ENCODE assay signal across 26 cellular contexts in the genomic region with DNA sequence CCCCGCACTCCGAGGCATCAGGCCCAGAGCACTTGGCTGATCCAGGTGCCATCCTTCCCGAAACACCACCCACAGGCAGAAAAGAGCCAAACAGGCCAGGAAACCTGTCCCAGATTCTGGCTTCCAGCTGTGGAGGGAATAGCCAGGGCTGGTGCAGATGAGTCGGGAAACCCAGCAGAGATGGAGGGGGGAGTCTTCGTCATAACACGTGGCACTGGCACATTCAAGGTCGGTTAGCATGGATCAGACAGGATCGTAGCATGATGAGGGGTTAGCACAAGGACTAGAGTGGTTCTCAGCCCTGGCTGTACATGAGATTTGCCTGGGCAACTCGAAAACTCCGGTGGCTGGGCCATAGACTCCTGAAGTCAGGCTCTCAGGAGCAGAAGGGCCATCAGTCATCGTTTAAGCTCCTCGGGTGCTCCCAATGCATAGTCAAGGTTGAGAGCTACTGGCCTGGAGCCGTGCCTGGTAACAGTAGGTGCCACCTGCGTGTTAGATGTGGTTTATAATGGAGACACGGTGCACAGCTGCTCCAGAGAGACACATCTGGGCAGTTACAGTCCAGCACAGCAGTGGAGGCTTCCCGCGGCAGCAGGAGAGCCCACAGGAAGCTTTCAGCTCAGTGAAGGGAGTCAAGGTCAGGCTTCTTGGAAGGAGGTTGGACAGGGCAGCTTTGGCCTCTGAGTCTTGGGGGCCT. TPM values are rescaled to one million over a fixed set of nuclear protein-coding genes. Genes with fewer than 3 reads are reported as not detected.
DNase-seq lines count a peak whose midpoint lies in the region; ATAC-seq and TF ChIP-seq lines count a peak whose summit lies in the region.
"Had no signal": no experiment of that assay in that cellular context is flagged by ENCODE, and none has a peak within 500 bp of the region (broad histone marks: within the 10 kb centered on the region; RNA-seq: fewer than 3 reads in every experiment).

No MANE protein-coding gene starts in this region.

- TF ChIP-seq POLR2A in gastroesophageal sphincter (IDR thresholded peaks at IDR 0.05), result no peak

- no peak overlapping the region for H3K4me2 ChIP-seq in DND-41 (ENCODE audit: insufficient read depth, low read length)
- H3K4me2 ChIP-seq: smooth muscle cell had no signal

- H3K36me3 ChIP-seq in DND-41 (ENCODE audit: insufficient read depth, low read length) (peaks cover 98% of the 10 kb centered on the region), gastroesophageal sphincter (peaks cover 0 to 90% of the 10 kb centered on the region in 2 donors)

- peaks cover 81% of the 10 kb centered on the region for H4K20me1 ChIP-seq in DND-41 (ENCODE audit: insufficient read depth, low read length)

- H3K9ac ChIP-seq in DND-41 (ENCODE audit: low read depth, low read length), result no peak overlapping the region

- no peaks in the 10 kb centered on the region for H3K36me3 Mint-ChIP-seq in activated naive CD8-positive, alpha-beta T cell
- H3K36me3 Mint-ChIP-seq in activated naive CD8-positive, alpha-beta T cell treated with anti-CD3 and anti-CD28 coated beads, Interleukin-2, amount 50 U/mL, for 24 hours (ENCODE audit: low read depth), result peaks cover 11% of the 10 kb centered on the region
- peaks cover 19% of the 10 kb centered on the region for H3K36me3 Mint-ChIP-seq in activated naive CD8-positive, alpha-beta T cell treated with anti-CD3 and anti-CD28 coated beads, Interleukin-2, amount 10 ng/mL, durations not matched to agents 7 days and 5 days
- H3K36me3 Mint-ChIP-seq in stimulated activated effector memory CD8-positive, alpha-beta T cell treated with anti-CD3 and anti-CD28 coated beads, Interleukin-12 subunit alpha, Interleukin-12 subunit beta, amount 100 ng/mL, for 72 hours, result peaks cover 70% of the 10 kb centered on the region

- H3K4me1 Mint-ChIP-seq in activated naive CD8-positive, alpha-beta T cell (ENCODE audit: low read depth), result peaks cover 10% of the 10 kb centered on the region
- H3K4me1 Mint-ChIP-seq in activated naive CD8-positive, alpha-beta T cell treated with anti-CD3 and anti-CD28 coated beads, Interleukin-2, amount 50 U/mL, for 24 hours, result peaks cover 5% of the 10 kb centered on the region
- H3K4me1 Mint-ChIP-seq in activated naive CD8-positive, alpha-beta T cell treated with anti-CD3 and anti-CD28 coated beads, Interleukin-2, amount 10 ng/mL, durations not matched to agents 7 days and 5 days, result peaks cover 14% of the 10 kb centered on the region
- H3K4me1 Mint-ChIP-seq in stimulated activated effector memory CD8-positive, alpha-beta T cell treated with anti-CD3 and anti-CD28 coated beads, Interleukin-12 subunit alpha, Interleukin-12 subunit beta, amount 100 ng/mL, for 72 hours, result peaks cover 25% of the 10 kb centered on the region

- peak overlapping the region; percentile 43 for H3K27ac Mint-ChIP-seq in activated naive CD8-positive, alpha-beta T cell
- no peak overlapping the region for H3K27ac Mint-ChIP-seq in activated naive CD8-positive, alpha-beta T cell treated with anti-CD3 and anti-CD28 coated beads, Interleukin-2, amount 50 U/mL, for 24 hours
- peak overlapping the region; percentile 52 for H3K27ac Mint-ChIP-seq in activated naive CD8-positive, alpha-beta T cell treated with anti-CD3 and anti-CD28 coated beads, Interleukin-2, amount 10 ng/mL, durations not matched to agents 7 days and 5 days
- H3K27ac Mint-ChIP-seq in stimulated activated effector memory CD8-positive, alpha-beta T cell treated with anti-CD3 and anti-CD28 coated beads, Interleukin-12 subunit alpha, Interleukin-12 subunit beta, amount 100 ng/mL, for 72 hours, result peak overlapping the region; percentile 79
- H3K27ac Mint-ChIP-seq: memory B cell had no signal

- H3K9me3 ChIP-seq in DND-41 (ENCODE audit: insufficient read depth, low read length, severe bottlenecking) (no peaks in the 10 kb centered on the region), gastroesophageal sphincter (no peaks in the 10 kb centered on the region)
- H3K9me3 ChIP-seq: gastrocnemius medialis had no signal

- H2AFZ ChIP-seq in DND-41 (ENCODE audit: low read depth, low read length), result no peak overlapping the region

- no peak for ATAC-seq in activated naive CD8-positive, alpha-beta T cell treated with anti-CD3 and anti-CD28 coated beads, Interleukin-2, amount 50 U/mL, for 24 hours
- ATAC-seq in DND-41 (ENCODE audit: insufficient read depth, low read depth) (peak; percentile 71), HG03095 (IDR thresholded peaks at IDR 0.05; ENCODE audit: unreplicated experiment) (no peak), GM21529 (IDR thresholded peaks at IDR 0.05; ENCODE audit: unreplicated experiment) (no peak), gastroesophageal sphincter (no peak)
- no peak for ATAC-seq in activated naive CD8-positive, alpha-beta T cell treated with anti-CD3 and anti-CD28 coated beads, Interleukin-2, amount 10 ng/mL, durations not matched to agents 7 days and 5 days (ENCODE audit: low read depth)
- no peak for ATAC-seq in stimulated activated effector memory CD8-positive, alpha-beta T cell treated with anti-CD3 and anti-CD28 coated beads, Interleukin-12 subunit alpha, Interleukin-12 subunit beta, amount 100 ng/mL, for 72 hours
- ATAC-seq: gastrocnemius medialis had no signal

- H3K4me1 ChIP-seq in DND-41 (ENCODE audit: insufficient read depth, low read length) (peaks cover 15% of the 10 kb centered on the region), gastroesophageal sphincter (peaks cover 0 to 29% (median 2%) of the 10 kb centered on the region in 3 donors)

- TF ChIP-seq CTCF in DND-41 (IDR thresholded peaks at IDR 0.05; ENCODE audit: borderline replicate concordance, extremely low read depth, low read length, poor library complexity, severe bottlenecking) (no peak), gastroesophageal sphincter (IDR thresholded peaks at IDR 0.05) (no peak)

- POLR2A ChIA-PET in activated naive CD8-positive, alpha-beta T cell treated with anti-CD3 and anti-CD28 coated beads, Interleukin-2, amount 10 ng/mL, durations not matched to agents 7 days and 5 days (lab: Charles Lee), result no interaction called here

- DNase-seq in activated naive CD8-positive, alpha-beta T cell treated with anti-CD3 and anti-CD28 coated beads, Interleukin-2, amount 50 U/mL, for 24 hours, result no peak
- peak; percentile 55 for DNase-seq in DND-41
- DNase-seq in activated naive CD8-positive, alpha-beta T cell treated with anti-CD3 and anti-CD28 coated beads, Interleukin-2, amount 10 ng/mL, durations not matched to agents 7 days and 5 days, result no peak
- no peak for DNase-seq in stimulated activated effector memory CD8-positive, alpha-beta T cell treated with anti-CD3 and anti-CD28 coated beads, Interleukin-12 subunit alpha, Interleukin-12 subunit beta, amount 100 ng/mL, for 72 hours (ENCODE audit: low spot score in 2 of 2)
- DNase-seq: activated gamma-delta T cell treated with Interleukin-2 at 50 U/mL for 16 hours; activated T-cell treated with anti-CD3 and anti-CD28 coated beads for 4 hours; central memory CD4-positive, alpha-beta T cell; dermis blood vessel endothelial cell; EL; gastrocnemius medialis; hippocampal formation; Kasumi-1; NCI-H1436; NCI-H748 treated with DMSO at 0.1 percent for 48 hours; retina; stimulated activated CD4-positive, alpha-beta T cell treated with anti-CD3 and anti-CD28 coated beads, Interleukin-2, amount 100 ng/mL, for 48 hours; SW 1271; T-helper 9 cell had no signal

- no peak overlapping the region for H3K4me3 Mint-ChIP-seq in activated naive CD8-positive, alpha-beta T cell
- no peak overlapping the region for H3K4me3 Mint-ChIP-seq in activated naive CD8-positive, alpha-beta T cell treated with anti-CD3 and anti-CD28 coated beads, Interleukin-2, amount 50 U/mL, for 24 hours
- H3K4me3 Mint-ChIP-seq in activated naive CD8-positive, alpha-beta T cell treated with anti-CD3 and anti-CD28 coated beads, Interleukin-2, amount 10 ng/mL, durations not matched to agents 7 days and 5 days, result no peak overlapping the region
- no peak overlapping the region for H3K4me3 Mint-ChIP-seq in stimulated activated effector memory CD8-positive, alpha-beta T cell treated with anti-CD3 and anti-CD28 coated beads, Interleukin-12 subunit alpha, Interleukin-12 subunit beta, amount 100 ng/mL, for 72 hours
- H3K4me3 Mint-ChIP-seq: memory B cell had no signal

- H3K79me2 ChIP-seq in DND-41 (ENCODE audit: insufficient read depth, low read length), result peaks cover 25% of the 10 kb centered on the region

- no peaks in the 10 kb centered on the region for H3K27me3 ChIP-seq in DND-41 (ENCODE audit: insufficient read depth, low read length, poor library complexity)
- H3K27me3 ChIP-seq in gastroesophageal sphincter, result no peaks in the 10 kb centered on the region
- H3K27me3 ChIP-seq: gastrocnemius medialis had no signal

- no peaks in the 10 kb centered on the region for H3K27me3 Mint-ChIP-seq in activated naive CD8-positive, alpha-beta T cell
- no peaks in the 10 kb centered on the region for H3K27me3 Mint-ChIP-seq in activated naive CD8-positive, alpha-beta T cell treated with anti-CD3 and anti-CD28 coated beads, Interleukin-2, amount 50 U/mL, for 24 hours
- H3K27me3 Mint-ChIP-seq in activated naive CD8-positive, alpha-beta T cell treated with anti-CD3 and anti-CD28 coated beads, Interleukin-2, amount 10 ng/mL, durations not matched to agents 7 days and 5 days, result no peaks in the 10 kb centered on the region
- H3K27me3 Mint-ChIP-seq: memory B cell had no signal

- no peak overlapping the region for H3K4me3 ChIP-seq in DND-41 (ENCODE audit: low read depth in 1 of 2, low read length in 2 of 2)
- no peak overlapping the region for H3K4me3 ChIP-seq in gastroesophageal sphincter
- H3K4me3 ChIP-seq: gastrocnemius medialis, smooth muscle cell had no signal

- no peaks in the 10 kb centered on the region for H3K9me3 Mint-ChIP-seq in activated naive CD8-positive, alpha-beta T cell (ENCODE audit: low read depth)
- no peaks in the 10 kb centered on the region for H3K9me3 Mint-ChIP-seq in activated naive CD8-positive, alpha-beta T cell treated with anti-CD3 and anti-CD28 coated beads, Interleukin-2, amount 50 U/mL, for 24 hours
- no peaks in the 10 kb centered on the region for H3K9me3 Mint-ChIP-seq in activated naive CD8-positive, alpha-beta T cell treated with anti-CD3 and anti-CD28 coated beads, Interleukin-2, amount 10 ng/mL, durations not matched to agents 7 days and 5 days
- H3K9me3 Mint-ChIP-seq in stimulated activated effector memory CD8-positive, alpha-beta T cell treated with anti-CD3 and anti-CD28 coated beads, Interleukin-12 subunit alpha, Interleukin-12 subunit beta, amount 100 ng/mL, for 72 hours, result no peaks in the 10 kb centered on the region
- H3K9me3 Mint-ChIP-seq: memory B cell had no signal

- no peak for TF ChIP-seq EP300 in gastroesophageal sphincter (IDR thresholded peaks at IDR 0.05)

- H3K27ac ChIP-seq in DND-41 (ENCODE audit: low read length), result peak overlapping the region; percentile 51; the same call in 1 of the 2 replicates
- no peak overlapping the region for H3K27ac ChIP-seq in gastroesophageal sphincter
- H3K27ac ChIP-seq: C4-2B, gastrocnemius medialis, VCaP had no signal

- WGBS in gastroesophageal sphincter (ENCODE audit: low coverage in 1 of 2), 2 donors, result 76 to 97% methylated on average over 4 to 6 of the region's 17 CpGs

RNA-seq across cellular contexts. Expression of gene CYTH2, which starts 6.3 kb away (rescaled TPM):
- 10 to 100 TPM; 57.6 to 59.1 TPM for total RNA-seq in activated naive CD8-positive, alpha-beta T cell treated with anti-CD3 and anti-CD28 coated beads, Interleukin-2, amount 10 ng/mL, durations not matched to agents 7 days and 5 days
- total RNA-seq in gastroesophageal sphincter, result 10 to 100 TPM; 28.6 to 56.7 (median 47.0) TPM

RNA-seq across cellular contexts. Expression of gene KCNJ14, which starts 20.1 kb away (rescaled TPM):
- total RNA-seq in activated naive CD8-positive, alpha-beta T cell treated with anti-CD3 and anti-CD28 coated beads, Interleukin-2, amount 10 ng/mL, durations not matched to agents 7 days and 5 days, result 1 to 10 TPM; 1.4 TPM
- total RNA-seq in gastroesophageal sphincter, result under 1 TPM in 3 of 4 donors, not detected in 1; 0.16 to 0.42 (median 0.27) TPM

RNA-seq across cellular contexts. Expression of gene GRWD1, which starts 29.7 kb away (rescaled TPM):
- total RNA-seq in activated naive CD8-positive, alpha-beta T cell treated with anti-CD3 and anti-CD28 coated beads, Interleukin-2, amount 10 ng/mL, durations not matched to agents 7 days and 5 days, result 10 to 100 TPM; 31.3 to 36.0 TPM
- 10 to 100 TPM; 28.9 to 33.1 (median 32.7) TPM for total RNA-seq in gastroesophageal sphincter

RNA-seq across cellular contexts. Expression of gene LMTK3, which starts 36.1 kb away (rescaled TPM):
- total RNA-seq in activated naive CD8-positive, alpha-beta T cell treated with anti-CD3 and anti-CD28 coated beads, Interleukin-2, amount 10 ng/mL, durations not matched to agents 7 days and 5 days, result 10 to 100 TPM; 10.2 to 12.8 TPM
- total RNA-seq in gastroesophageal sphincter, result 1 to 10 TPM in 1 of 4 donors, under 1 TPM in 3; 0.13 to 1.2 (median 0.30) TPM
- total RNA-seq: dermis blood vessel endothelial cell, gastrocnemius medialis had no signal
